In the genomic region with DNA sequence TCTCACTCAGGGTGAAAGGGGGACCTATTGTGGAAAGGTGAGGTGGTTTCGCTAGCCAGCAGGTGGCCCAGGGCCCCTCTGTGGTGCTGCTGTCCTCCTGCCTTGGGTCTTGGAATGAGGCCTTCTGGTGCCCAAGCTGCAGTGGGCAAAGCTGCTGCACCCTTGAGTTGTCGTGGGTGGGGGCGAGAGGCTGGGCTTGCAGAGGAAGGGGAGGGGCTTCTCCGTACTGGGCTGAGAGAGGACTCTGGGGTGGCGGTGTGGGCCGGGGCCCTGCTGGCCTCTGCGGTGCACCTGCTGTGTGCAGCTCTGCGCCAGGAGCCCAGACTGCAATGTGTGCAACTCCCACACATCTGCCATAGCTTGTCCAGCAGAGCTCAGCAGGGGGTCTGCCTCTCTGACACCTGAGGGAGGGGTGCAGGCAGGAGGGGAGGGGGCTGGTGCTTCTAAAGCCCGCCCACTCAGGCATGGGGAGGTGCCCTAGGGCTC, we compare ENCODE assay signal across 21 cellular contexts.
A peak's percentile ranks its signal among the peaks of the same experiment; 100 is the strongest.
DNase-seq lines count a peak whose midpoint lies in the region; ATAC-seq and TF ChIP-seq lines count a peak whose summit lies in the region.
"Had no signal": no experiment of that assay in that cellular context is flagged by ENCODE, and none has a peak within 500 bp of the region (broad histone marks: within the 10 kb centered on the region; RNA-seq: fewer than 3 reads in every experiment).

No MANE protein-coding gene starts in this region.

- H3K27ac Mint-ChIP-seq in natural killer cell treated with Interleukin-12 subunit alpha and Interleukin-12 subunit beta and Interleukin-15 and Interleukin-18, amount 100 ng/mL, for 72 hours = no peak overlapping the region
- no peak overlapping the region for H3K27ac Mint-ChIP-seq in natural killer cell
- H3K27ac Mint-ChIP-seq in activated CD4-positive, alpha-beta memory T cell treated with anti-CD3 and anti-CD28 coated beads for 36 hours = no peak overlapping the region
- H3K27ac Mint-ChIP-seq: activated B cell treated with CpG ODN at 0.5 μM for 24 hours; stimulated activated effector memory CD8-positive, alpha-beta T cell treated with anti-CD3 and anti-CD28 coated beads, Interleukin-12 subunit alpha, Interleukin-12 subunit beta, amount 100 ng/mL, for 72 hours; T-helper 17 cell had no signal

- H3K4me1 ChIP-seq in mucosa of descending colon (ENCODE audit: low read depth) = peaks cover 32% of the 10 kb centered on the region
- H3K4me1 ChIP-seq: gastrocnemius medialis, thyroid gland had no signal

- no peak overlapping the region for H3K4me3 Mint-ChIP-seq in natural killer cell treated with Interleukin-12 subunit alpha and Interleukin-12 subunit beta and Interleukin-15 and Interleukin-18, amount 100 ng/mL, for 72 hours
- H3K4me3 Mint-ChIP-seq in natural killer cell = no peak overlapping the region
- H3K4me3 Mint-ChIP-seq in activated CD4-positive, alpha-beta memory T cell treated with anti-CD3 and anti-CD28 coated beads for 36 hours = no peak overlapping the region
- H3K4me3 Mint-ChIP-seq: activated B cell treated with CpG ODN at 0.5 μM for 24 hours; stimulated activated effector memory CD8-positive, alpha-beta T cell treated with anti-CD3 and anti-CD28 coated beads, Interleukin-12 subunit alpha, Interleukin-12 subunit beta, amount 100 ng/mL, for 72 hours; T-helper 17 cell had no signal

- H3K27me3 Mint-ChIP-seq in natural killer cell treated with Interleukin-12 subunit alpha and Interleukin-12 subunit beta and Interleukin-15 and Interleukin-18, amount 100 ng/mL, for 72 hours = no peaks in the 10 kb centered on the region
- H3K27me3 Mint-ChIP-seq in natural killer cell (ENCODE audit: low read depth in 2 of 2) = no peaks in the 10 kb centered on the region
- H3K27me3 Mint-ChIP-seq in activated CD4-positive, alpha-beta memory T cell treated with anti-CD3 and anti-CD28 coated beads for 36 hours = no peaks in the 10 kb centered on the region
- H3K27me3 Mint-ChIP-seq: activated B cell treated with CpG ODN at 0.5 μM for 24 hours had no signal

- no peak for ATAC-seq in natural killer cell treated with Interleukin-12 subunit alpha and Interleukin-12 subunit beta and Interleukin-15 and Interleukin-18, amount 100 ng/mL, for 72 hours
- ATAC-seq in natural killer cell = no peak
- no peak for ATAC-seq in mucosa of descending colon
- ATAC-seq in HG03139 (IDR thresholded peaks at IDR 0.05; ENCODE audit: unreplicated experiment) = no peak
- ATAC-seq: gastrocnemius medialis; HCT116; stimulated activated effector memory CD8-positive, alpha-beta T cell treated with anti-CD3 and anti-CD28 coated beads, Interleukin-12 subunit alpha, Interleukin-12 subunit beta, amount 100 ng/mL, for 72 hours; T-helper 17 cell had no signal

- H3K9me3 ChIP-seq in mucosa of descending colon = no peaks in the 10 kb centered on the region
- H3K9me3 ChIP-seq: BLaER1, gastrocnemius medialis, neutrophil, thyroid gland had no signal

- POLR2A ChIA-PET in activated CD4-positive, alpha-beta memory T cell treated with anti-CD3 and anti-CD28 coated beads for 36 hours (lab: Charles Lee) = no interaction called here

- CTCF ChIA-PET in activated CD4-positive, alpha-beta memory T cell treated with anti-CD3 and anti-CD28 coated beads for 36 hours (lab: Charles Lee) = no interaction called here

- H3K4me3 ChIP-seq in mucosa of descending colon = no peak overlapping the region
- H3K4me3 ChIP-seq: BLaER1, gastrocnemius medialis, thyroid gland had no signal

- intact Hi-C loops in natural killer cell (cut with micrococcal nuclease) = no loop called here
- intact Hi-C loops in mucosa of descending colon (cut with DNase I, micrococcal nuclease) = no loop called here
- intact Hi-C loops in activated CD4-positive, alpha-beta memory T cell treated with anti-CD3 and anti-CD28 coated beads for 36 hours (cut with micrococcal nuclease) = no loop called here

- DNase-seq in DMS79 (lab: John Stamatoyannopoulos, UW) = peak; percentile 73
- DNase-seq in DMS79 treated with DMSO at 0.1 percent for 48 hours (lab: John Stamatoyannopoulos, UW) = no peak
- peak; percentile 51 for DNase-seq in natural killer cell treated with Interleukin-12 subunit alpha and Interleukin-12 subunit beta and Interleukin-15 and Interleukin-18, amount 100 ng/mL, for 72 hours (ENCODE audit: low spot score)
- DNase-seq in natural killer cell = no peak
- DNase-seq in mucosa of descending colon = peak; percentile 30 to 63 (median 54)
- no peak for DNase-seq in activated CD4-positive, alpha-beta memory T cell treated with anti-CD3 and anti-CD28 coated beads for 36 hours
- no peak for DNase-seq in Kasumi-1 (lab: John Stamatoyannopoulos, UW)
- DNase-seq: 8988T; activated B cell treated with CpG ODN at 0.5 μM for 24 hours; activated gamma-delta T cell treated with Interleukin-2 at 50 U/mL for 16 hours; gastrocnemius medialis; mesenchymal stem cell; NCI-H2081; NK-92 treated with Interleukin-12 subunit alpha and Interleukin-12 subunit beta, amount 100 ng/mL, for 24 hours; thyroid gland had no signal

- H3K9me3 Mint-ChIP-seq in natural killer cell treated with Interleukin-12 subunit alpha and Interleukin-12 subunit beta and Interleukin-15 and Interleukin-18, amount 100 ng/mL, for 72 hours = peaks cover 8% of the 10 kb centered on the region
- peaks cover 0 to 4% of the 10 kb centered on the region in 2 donors for H3K9me3 Mint-ChIP-seq in natural killer cell
- peaks cover 8% of the 10 kb centered on the region for H3K9me3 Mint-ChIP-seq in activated CD4-positive, alpha-beta memory T cell treated with anti-CD3 and anti-CD28 coated beads for 36 hours

- H3K36me3 Mint-ChIP-seq in natural killer cell treated with Interleukin-12 subunit alpha and Interleukin-12 subunit beta and Interleukin-15 and Interleukin-18, amount 100 ng/mL, for 72 hours = no peaks in the 10 kb centered on the region
- no peaks in the 10 kb centered on the region for H3K36me3 Mint-ChIP-seq in natural killer cell
- H3K36me3 Mint-ChIP-seq in activated CD4-positive, alpha-beta memory T cell treated with anti-CD3 and anti-CD28 coated beads for 36 hours = no peaks in the 10 kb centered on the region
- H3K36me3 Mint-ChIP-seq: stimulated activated effector memory CD8-positive, alpha-beta T cell treated with anti-CD3 and anti-CD28 coated beads, Interleukin-12 subunit alpha, Interleukin-12 subunit beta, amount 100 ng/mL, for 72 hours had no signal

- no peaks in the 10 kb centered on the region for H3K36me3 ChIP-seq in mucosa of descending colon (ENCODE audit: low read depth)
- H3K36me3 ChIP-seq: BLaER1, gastrocnemius medialis, neutrophil, thyroid gland had no signal

- H3K4me1 Mint-ChIP-seq in natural killer cell treated with Interleukin-12 subunit alpha and Interleukin-12 subunit beta and Interleukin-15 and Interleukin-18, amount 100 ng/mL, for 72 hours (ENCODE audit: low read depth in 2 of 2) = peaks cover 0 to 5% of the 10 kb centered on the region in 2 donors
- no peaks in the 10 kb centered on the region for H3K4me1 Mint-ChIP-seq in natural killer cell
- no peaks in the 10 kb centered on the region for H3K4me1 Mint-ChIP-seq in activated CD4-positive, alpha-beta memory T cell treated with anti-CD3 and anti-CD28 coated beads for 36 hours (ENCODE audit: low read depth)
- H3K4me1 Mint-ChIP-seq: activated B cell treated with CpG ODN at 0.5 μM for 24 hours; stimulated activated effector memory CD8-positive, alpha-beta T cell treated with anti-CD3 and anti-CD28 coated beads, Interleukin-12 subunit alpha, Interleukin-12 subunit beta, amount 100 ng/mL, for 72 hours had no signal

- no peak for TF ChIP-seq CTCF in natural killer cell (IDR thresholded peaks at IDR 0.05)
- TF ChIP-seq CTCF in mucosa of descending colon (IDR thresholded peaks at IDR 0.05) = no peak

Comparison
In these comparisons a context has a peak if more than half of its experiments do, and no peak if none do; other contexts are left out.
1. DNase-seq: peak in DMS79 (single experiment), natural killer cell treated with Interleukin-12 subunit alpha and Interleukin-12 subunit beta and Interleukin-15 and Interleukin-18, amount 100 ng/mL, for 72 hours (single experiment) and mucosa of descending colon (3 of 3); none in DMS79 treated with DMSO at 0.1 percent for 48 hours (single experiment), natural killer cell (single experiment), activated CD4-positive, alpha-beta memory T cell treated with anti-CD3 and anti-CD28 coated beads for 36 hours (single experiment) and Kasumi-1 (0 of 2).